Comparison of ENCODE assay signal across 8 cellular contexts in genomic region chr11:5624489-5625278, GRCh38. TPM values are rescaled to one million over a fixed set of nuclear protein-coding genes. Genes with fewer than 3 reads are reported as not detected.
DNase-seq lines count a peak whose midpoint lies in the region; ATAC-seq and TF ChIP-seq lines count a peak whose summit lies in the region.

Gene TRIM34, plus strand, starts transcription at chr11:5625001. Its CDS starts 7,331 bp downstream, at chr11:5632332.

- H3K4me3 Mint-ChIP-seq in activated T-helper 2 cell treated with anti-CD3 and anti-CD28 coated beads, Interferon-gamma antibody, Interleukin-2, Interleukin-4, amounts not matched to agents 10 μg/mL and 5 μg/mL and 100 μg/mL, durations not matched to agents 14 hours and 24 hours and 36 hours (ENCODE audit: low read depth), result peak within 1 kb of the TSS; percentile 92

- no TSS peak for BruUV-seq in PC-9 (replicated peaks; lab: Mats Ljungman, UMichigan)

- H3K4me1 ChIP-seq in PC-9 (replicated peaks; ENCODE audit: insufficient read depth), result peaks cover 44% of the 10 kb centered on the region
- peaks cover 0 to 41% (median 19%) of the 10 kb centered on the region in 4 donors for H3K4me1 ChIP-seq in tibial nerve

- ATAC-seq in GM18868 (IDR thresholded peaks at IDR 0.05; ENCODE audit: unreplicated experiment) (peak; percentile 96), HG03025 (IDR thresholded peaks at IDR 0.05; ENCODE audit: low FRiP score, unreplicated experiment) (peak; percentile 97)

- TF ChIP-seq POLR2A in tibial nerve (IDR thresholded peaks at IDR 0.05), result peak in 1 of 2 donors; percentile 10

- no peaks in the 10 kb centered on the region for H4K20me1 ChIP-seq in PC-9 (ENCODE audit: insufficient read depth)

- POLR2A ChIA-PET in PC-9 (lab: Charles Lee; ENCODE audit: unreplicated experiment), result interaction anchor here (0.6 to 0.7 kb wide), 2 partner anchors 60 to 292 kb away, joined by 3 to 4 read pairs; partner anchors contain the start of gene TRIM5

- DNase-seq in PC-9, result peak; percentile 43 to 63
- DNase-seq in activated T-helper 2 cell treated with anti-CD3 and anti-CD28 coated beads, Interferon-gamma antibody, Interleukin-2, Interleukin-4, amounts not matched to agents 10 μg/mL and 5 μg/mL and 100 μg/mL, durations not matched to agents 14 hours and 24 hours and 36 hours (ENCODE audit: low spot score), result peak; percentile 62
- DNase-seq in foreskin fibroblast, result peak; percentile 23 to 73
- peak; percentile 9 for DNase-seq in occipital lobe (lab: John Stamatoyannopoulos, UW)
- peak; percentile 33 to 64 for DNase-seq in tibial nerve (ENCODE audit: low spot score in 2 of 2)
- DNase-seq in NCI-H2227 treated with DMSO at 0.1 percent for 48 hours (lab: John Stamatoyannopoulos, UW), result no peak

- no peak within 1 kb of the TSS for H3K27ac ChIP-seq in PC-9
- peak within 1 kb of the TSS; percentile 32 to 85 (median 74) for H3K27ac ChIP-seq in tibial nerve

- CTCF ChIA-PET in PC-9 (lab: Charles Lee), result no interaction called here

- TF ChIP-seq EP300 in tibial nerve (IDR thresholded peaks at IDR 0.05), result peak in 1 of 2 donors; percentile 53

- H3K9me2 ChIP-seq in PC-9 (ENCODE audit: insufficient read depth), result no peaks in the 10 kb centered on the region

- WGBS in tibial nerve, 2 donors, result 17% methylated on average over 7 of the region's 7 CpGs

- H3F3A ChIP-seq in PC-9 (ENCODE audit: insufficient read depth, low read depth), result peaks cover 23% of the 10 kb centered on the region

- peak within 1 kb of the TSS; percentile 63 for H3K4me2 ChIP-seq in PC-9

- peaks cover 42% of the 10 kb centered on the region for H3K4me1 Mint-ChIP-seq in activated T-helper 2 cell treated with anti-CD3 and anti-CD28 coated beads, Interferon-gamma antibody, Interleukin-2, Interleukin-4, amounts not matched to agents 10 μg/mL and 5 μg/mL and 100 μg/mL, durations not matched to agents 14 hours and 24 hours and 36 hours (ENCODE audit: low read depth)

- intact Hi-C loops in PC-9 (cut with micrococcal nuclease; ENCODE audit: unreplicated experiment), result no loop called here
- intact Hi-C loops in activated T-helper 2 cell treated with anti-CD3 and anti-CD28 coated beads, Interferon-gamma antibody, Interleukin-2, Interleukin-4, amounts not matched to agents 10 μg/mL and 5 μg/mL and 100 μg/mL, durations not matched to agents 14 hours and 24 hours and 36 hours (cut with micrococcal nuclease), result loop anchor here (2.0 to 10.0 kb wide), 2 partner anchors 60 to 700 kb away; partner anchors contain the start of genes CAVIN3 and TRIM5

- peaks cover 5% of the 10 kb centered on the region for H3K36me3 Mint-ChIP-seq in activated T-helper 2 cell treated with anti-CD3 and anti-CD28 coated beads, Interferon-gamma antibody, Interleukin-2, Interleukin-4, amounts not matched to agents 10 μg/mL and 5 μg/mL and 100 μg/mL, durations not matched to agents 14 hours and 24 hours and 36 hours (ENCODE audit: low read depth)

- no peaks in the 10 kb centered on the region for H3K79me2 ChIP-seq in PC-9 (ENCODE audit: low read depth)

- H3K27me3 ChIP-seq in PC-9 (ENCODE audit: insufficient read depth, low read depth), result no peaks in the 10 kb centered on the region
- H3K27me3 ChIP-seq in tibial nerve, result no peaks in the 10 kb centered on the region

- H3K9me3 ChIP-seq in PC-9 (ENCODE audit: insufficient read depth, low read depth), result no peaks in the 10 kb centered on the region
- H3K9me3 ChIP-seq in tibial nerve, result no peaks in the 10 kb centered on the region

- no peaks in the 10 kb centered on the region for H3K9me3 Mint-ChIP-seq in activated T-helper 2 cell treated with anti-CD3 and anti-CD28 coated beads, Interferon-gamma antibody, Interleukin-2, Interleukin-4, amounts not matched to agents 10 μg/mL and 5 μg/mL and 100 μg/mL, durations not matched to agents 14 hours and 24 hours and 36 hours

- TF ChIP-seq CTCF in PC-9 (conservative IDR thresholded peaks at IDR 0.05), result no peak
- TF ChIP-seq CTCF in foreskin fibroblast (IDR thresholded peaks at IDR 0.05; ENCODE audit: low read depth, low read length), result no peak
- TF ChIP-seq CTCF in tibial nerve (IDR thresholded peaks at IDR 0.05), result no peak

- H2AFZ ChIP-seq in PC-9, result no peak within 1 kb of the TSS; the same call in 1 of the 2 replicates

- peak within 1 kb of the TSS; percentile 71 for H3K27ac Mint-ChIP-seq in activated T-helper 2 cell treated with anti-CD3 and anti-CD28 coated beads, Interferon-gamma antibody, Interleukin-2, Interleukin-4, amounts not matched to agents 10 μg/mL and 5 μg/mL and 100 μg/mL, durations not matched to agents 14 hours and 24 hours and 36 hours

- H3K27me3 Mint-ChIP-seq in activated T-helper 2 cell treated with anti-CD3 and anti-CD28 coated beads, Interferon-gamma antibody, Interleukin-2, Interleukin-4, amounts not matched to agents 10 μg/mL and 5 μg/mL and 100 μg/mL, durations not matched to agents 14 hours and 24 hours and 36 hours (ENCODE audit: low read depth), result no peaks in the 10 kb centered on the region

- H3K4me3 ChIP-seq in PC-9 (peak within 1 kb of the TSS; percentile 30; the same call in 1 of the 2 replicates), foreskin fibroblast (ENCODE audit: low read depth in 1 of 2, low read length in 2 of 2) (peak within 1 kb of the TSS; percentile 54 to 81), tibial nerve (peak within 1 kb of the TSS; percentile 37 to 64 (median 56))

- H3K36me3 ChIP-seq in PC-9 (ENCODE audit: low read depth), result no peaks in the 10 kb centered on the region
- peaks cover 0 to 5% (median 0%) of the 10 kb centered on the region in 3 donors for H3K36me3 ChIP-seq in tibial nerve

RNA-seq across cellular contexts. Expression of gene TRIM34, which starts in this region (rescaled TPM):
- 3.8 and 7.5 TPM in 2 replicates for total RNA-seq in PC-9 (2021)
- total RNA-seq in activated T-helper 2 cell treated with anti-CD3 and anti-CD28 coated beads, Interferon-gamma antibody, Interleukin-2, Interleukin-4, amounts not matched to agents 10 μg/mL and 5 μg/mL and 100 μg/mL, durations not matched to agents 14 hours and 24 hours and 36 hours, result 6.7 and 7.8 TPM in 2 replicates
- 2.8 TPM for total RNA-seq in occipital lobe
- 1 to 10 TPM; 2.2 to 6.1 (median 3.1) TPM for total RNA-seq in tibial nerve
